In the genomic region with DNA sequence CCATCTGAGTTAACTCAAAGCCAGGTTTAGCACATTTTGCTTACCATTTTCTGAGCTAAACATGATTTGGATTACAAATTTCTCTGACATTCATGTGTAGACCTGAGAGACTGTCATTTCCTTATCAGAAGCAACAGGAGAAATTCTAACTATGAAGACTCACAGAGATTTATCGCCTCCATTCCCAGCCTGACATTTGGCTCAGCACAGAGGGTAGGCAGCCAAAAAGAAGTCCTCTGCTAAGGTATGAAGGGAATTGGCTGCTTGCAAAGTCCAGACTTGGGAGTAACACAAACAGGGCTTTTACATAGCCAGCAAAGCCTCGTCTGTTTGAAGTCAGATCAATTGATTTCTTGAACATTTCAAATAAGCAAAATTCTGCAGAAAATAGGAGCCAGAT, we compare ENCODE assay signal across 18 cellular contexts.
"Had no signal": no experiment of that assay in that cellular context is flagged by ENCODE, and none has a peak within 500 bp of the region (broad histone marks: within the 10 kb centered on the region; RNA-seq: fewer than 3 reads in every experiment).

No MANE protein-coding gene starts in this region.

- H3K9me3 ChIP-seq: esophagus muscularis mucosa, left lung, ovary, stomach, thoracic aorta had no signal

- H3K4me1 Mint-ChIP-seq: activated CD4-positive, alpha-beta T cell treated with anti-CD3 and anti-CD28 coated beads, Interleukin-2, amount 10 ng/mL, durations not matched to agents 24 days and 14 days; brain; nephron progenitor cell; T-cell had no signal

- H3K4me3 Mint-ChIP-seq: activated CD4-positive, alpha-beta T cell treated with anti-CD3 and anti-CD28 coated beads, Interleukin-2, amount 10 ng/mL, durations not matched to agents 24 days and 14 days; activated naive CD4-positive, alpha-beta T cell treated with anti-CD3 and anti-CD28 coated beads for 36 hours; brain; nephron progenitor cell; T-cell; WTC11 had no signal

- H3K36me3 Mint-ChIP-seq: brain, T-cell, WTC11 had no signal

- H3K36me3 ChIP-seq: esophagus muscularis mucosa, left lung, ovary, stomach, thoracic aorta had no signal

- DNase-seq: activated CD4-positive, alpha-beta T cell treated with anti-CD3 and anti-CD28 coated beads, Interleukin-2, amount 10 ng/mL, durations not matched to agents 24 days and 14 days; activated naive CD4-positive, alpha-beta T cell treated with anti-CD3 and anti-CD28 coated beads for 36 hours; foreskin keratinocyte; head of caudate nucleus; islet precursor cell; left lung; mesendoderm; nephron progenitor cell; ovary; stomach; T-cell; T1000 had no signal

- H3K27ac ChIP-seq: esophagus muscularis mucosa, foreskin keratinocyte, left lung, ovary, skin epidermis, stomach had no signal

- H3K9me3 Mint-ChIP-seq: activated CD4-positive, alpha-beta T cell treated with anti-CD3 and anti-CD28 coated beads, Interleukin-2, amount 10 ng/mL, durations not matched to agents 24 days and 14 days; activated naive CD4-positive, alpha-beta T cell treated with anti-CD3 and anti-CD28 coated beads for 36 hours; brain; nephron progenitor cell; T-cell; WTC11 had no signal

- H3K4me3 ChIP-seq: esophagus muscularis mucosa, left lung, ovary, skin epidermis, stomach, thoracic aorta had no signal

- H3K4me1 ChIP-seq: foreskin keratinocyte, left lung had no signal

- H3K27me3 ChIP-seq: esophagus muscularis mucosa, foreskin keratinocyte, left lung, ovary, stomach had no signal

- H3K27ac Mint-ChIP-seq: activated CD4-positive, alpha-beta T cell treated with anti-CD3 and anti-CD28 coated beads, Interleukin-2, amount 10 ng/mL, durations not matched to agents 24 days and 14 days; activated naive CD4-positive, alpha-beta T cell treated with anti-CD3 and anti-CD28 coated beads for 36 hours; brain; nephron progenitor cell; T-cell; WTC11 had no signal

- FAIRE-seq: endometrium had no signal

- ATAC-seq: foreskin keratinocyte, left lung, T-cell, WTC11 had no signal
